5 cellular contexts compared by ENCODE assay signal in the genomic region with DNA sequence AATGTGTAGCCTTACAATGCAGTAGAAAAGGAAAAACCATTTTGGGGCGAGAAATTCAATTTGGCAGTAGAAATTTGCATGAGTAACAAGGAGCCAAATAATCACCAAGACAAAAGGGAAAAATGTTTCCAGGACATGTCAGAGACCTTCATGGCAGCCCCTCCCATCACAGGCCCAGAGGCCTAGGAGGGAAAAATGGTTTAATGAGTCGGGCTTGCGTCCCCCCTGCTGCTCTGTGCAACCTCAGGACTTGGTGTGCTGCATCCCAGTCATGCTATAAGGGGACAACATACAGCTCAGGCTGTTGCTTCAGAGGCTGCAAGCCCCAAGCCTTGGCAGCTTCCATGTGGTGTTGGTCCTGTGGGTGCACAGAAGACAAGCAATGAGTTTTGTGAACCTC.
A peak's percentile ranks its signal among the peaks of the same experiment; 100 is the strongest.
DNase-seq lines count a peak whose midpoint lies in the region; ATAC-seq, FAIRE-seq and TF ChIP-seq lines count a peak whose summit lies in the region.
"Not testable (repeated sequence)": the region's sequence is repeated elsewhere in the genome, so short reads cannot be mapped to it uniquely, and the experiment has no call there.

No MANE protein-coding gene starts in this region.

- not testable (repeated sequence) for H3K4me2 ChIP-seq in A549; BLaER1; DND-41 (ENCODE audit: insufficient read depth, low read length)

- CTCF ChIA-PET in A549 (lab: Yijun Ruan, JAX); HEK293 (lab: Yijun Ruan, JAX): not testable (repeated sequence)

- ATAC-seq in A549; DND-41 (ENCODE audit: insufficient read depth, low read depth): not testable (repeated sequence)

- not testable (repeated sequence) for TF ChIP-seq CTCF in A549 (IDR thresholded peaks at IDR 0.05); DND-41 (IDR thresholded peaks at IDR 0.05; ENCODE audit: borderline replicate concordance, extremely low read depth, low read length, poor library complexity, severe bottlenecking); HEK293 (tag by site-specific recombination; IDR thresholded peaks at IDR 0.05); endodermal cell (conservative IDR thresholded peaks at IDR 0.05)

- FAIRE-seq in A549 (lab: Jason Lieb, UNC) = not testable (repeated sequence)

- H3K9me3 ChIP-seq in A549 (peaks cover 29% of the 10 kb centered on the region), BLaER1 (peaks cover 35% of the 10 kb centered on the region), DND-41 (ENCODE audit: insufficient read depth, low read length, severe bottlenecking) (peaks cover 13% of the 10 kb centered on the region), endodermal cell (ENCODE audit: control insufficient read depth, low read length) (peaks cover 39% of the 10 kb centered on the region)
- not testable (repeated sequence) for H3K9me3 ChIP-seq in HEK293 (ENCODE audit: control insufficient read depth, insufficient read depth, low read depth, low read length)

- not testable (repeated sequence) for H3K4me1 Mint-ChIP-seq in endodermal cell

- not testable (repeated sequence) for H3K36me3 ChIP-seq in BLaER1; DND-41 (ENCODE audit: insufficient read depth, low read length); HEK293 (ENCODE audit: control insufficient read depth in 2 of 2, insufficient read depth in 1 of 2, low read length in 2 of 2); endodermal cell (ENCODE audit: control insufficient read depth, insufficient read depth, low read length)

- H3K27ac Mint-ChIP-seq in endodermal cell = not testable (repeated sequence)

- not testable (repeated sequence) for TF ChIP-seq EP300 in A549 (IDR thresholded peaks at IDR 0.05)

- not testable (repeated sequence) for H3K4me3 ChIP-seq in A549; DND-41 (ENCODE audit: low read depth in 1 of 2, low read length in 2 of 2); HEK293 (ENCODE audit: low read depth, low read length)
- H3K4me3 ChIP-seq in BLaER1 (0 out of 2 replicates have a peak overlapping the region, but pooled peaks have one; percentile 8), endodermal cell (ENCODE audit: low read length) (peak overlapping the region; percentile 12)

- not testable (repeated sequence) for H3K36me3 Mint-ChIP-seq in endodermal cell (ENCODE audit: low read depth)

- not testable (repeated sequence) for H3K27ac ChIP-seq in A549; BLaER1; DND-41 (ENCODE audit: low read length); HEK293 (ENCODE audit: extremely low read depth, low read depth, low read length); endodermal cell (ENCODE audit: low read depth, low read length)

- not testable (repeated sequence) for H3K4me1 ChIP-seq in A549; BLaER1; DND-41 (ENCODE audit: insufficient read depth, low read length); HEK293 (ENCODE audit: control insufficient read depth, insufficient read depth, low read length); endodermal cell (ENCODE audit: control insufficient read depth, insufficient read depth, low read length)

- not testable (repeated sequence) for H2AFZ ChIP-seq in DND-41 (ENCODE audit: low read depth, low read length)

- POLR2A ChIA-PET in A549 (lab: Yijun Ruan, JAX); HEK293 (lab: Yijun Ruan, JAX): not testable (repeated sequence)

- peaks cover 46% of the 10 kb centered on the region for H3K9me3 Mint-ChIP-seq in endodermal cell

- H3K27me3 Mint-ChIP-seq in endodermal cell (ENCODE audit: insufficient read depth) = not testable (repeated sequence)

- not testable (repeated sequence) for TF ChIP-seq RAD21 in A549 (conservative IDR thresholded peaks at IDR 0.05 in 1 of 2, IDR thresholded peaks at IDR 0.05 in 1 of 2)

- not testable (repeated sequence) for H3K9ac ChIP-seq in BLaER1; DND-41 (ENCODE audit: low read depth, low read length); endodermal cell (ENCODE audit: extremely low read depth, low read length, poor library complexity, severe bottlenecking)

- TF ChIP-seq POLR2A in A549 (IDR thresholded peaks at IDR 0.05; ENCODE audit: low read length) = not testable (repeated sequence)

- not testable (repeated sequence) for H3K4me3 Mint-ChIP-seq in endodermal cell

- not testable (repeated sequence) for H3K79me2 ChIP-seq in DND-41 (ENCODE audit: insufficient read depth, low read length)

- not testable (repeated sequence) for H3K27me3 ChIP-seq in BLaER1; DND-41 (ENCODE audit: insufficient read depth, low read length, poor library complexity); endodermal cell (ENCODE audit: control insufficient read depth, insufficient read depth, low read length, poor library complexity, severe bottlenecking)

- not testable (repeated sequence) for H4K20me1 ChIP-seq in BLaER1; DND-41 (ENCODE audit: insufficient read depth, low read length)

- DNase-seq in A549 (ENCODE audit: low read depth in 1 of 2, low spot score in 1 of 2); endodermal cell: not testable (repeated sequence)
- DNase-seq in DND-41 = peak; percentile 6

- 16% methylated on average over 3 of the region's 3 CpGs for WGBS in A549 (ENCODE audit: missing lambda C conversion rate)
- 85 to 100% methylated on average over 1 to 3 of the region's 3 CpGs for WGBS in endodermal cell (ENCODE audit: insufficient coverage in 1 of 2, insufficient read length in 1 of 2), 2 experiments

TF ChIP-seq in A549, 52 proteins besides CTCF, POLR2A, EP300 and RAD21:
- peak; percentile 74 for TF ChIP-seq ZFP36 (IDR thresholded peaks at IDR 0.05; ENCODE audit: borderline replicate concordance, partially characterized antibody)
TF ChIP-seq in A549: peak in this region for 1; not testable (repeated sequence) for 51.

TF ChIP-seq in HEK293, 187 proteins besides CTCF, POLR2A, EP300 and RAD21:
- TF ChIP-seq TRIM28 (IDR thresholded peaks at IDR 0.05; ENCODE audit: borderline replicate concordance, low read length) (peak; percentile 38; the same call in 1 of the 2 replicates), SETDB1 (IDR thresholded peaks at IDR 0.05; ENCODE audit: insufficient read length, low read length) (peak; percentile 53), ZNF585B (tag by site-specific recombination; IDR thresholded peaks at IDR 0.05) (peak; percentile 91)
